In genomic region chr10:114526112-114526496, GRCh38 we compare ENCODE assay signal across 1 cellular context.
TF ChIP-seq lines count a peak whose summit lies in the region.

No MANE protein-coding gene starts in this region.

TF ChIP-seq in HepG2, 621 proteins besides CTCF, POLR2A, EP300 and RAD21 (continued from another document):
- TF ChIP-seq ZNF280D (CRISPR knock-in tag; IDR thresholded peaks at IDR 0.05) (no peak), ATF6 (CRISPR knock-in tag; conservative IDR thresholded peaks at IDR 0.05) (0 out of 2 replicates have a peak, but pooled peaks have one; percentile 40), ATF5 (CRISPR knock-in tag; IDR thresholded peaks at IDR 0.05; ENCODE audit: low read depth) (no peak), ZEB1 (IDR thresholded peaks at IDR 0.05; ENCODE audit: insufficient replicate concordance, low read depth) (peak; percentile 38), TP53 (CRISPR knock-in tag; conservative IDR thresholded peaks at IDR 0.05) (no peak), SNAI1 (CRISPR knock-in tag; IDR thresholded peaks at IDR 0.05; ENCODE audit: borderline replicate concordance) (no peak), KLF13 (CRISPR knock-in tag; IDR thresholded peaks at IDR 0.05) (no peak), TCF7L2 (IDR thresholded peaks at IDR 0.05; ENCODE audit: low read depth, low read length) (no peak), ZNF547 (CRISPR knock-in tag; IDR thresholded peaks at IDR 0.05) (no peak), ZFP1 (CRISPR knock-in tag; IDR thresholded peaks at IDR 0.05) (no peak), ZFP90 (CRISPR knock-in tag; IDR thresholded peaks at IDR 0.05; ENCODE audit: borderline replicate concordance) (no peak), PAF1 (CRISPR knock-in tag; IDR thresholded peaks at IDR 0.05) (no peak)
- TF ChIP-seq, protein P1, sequence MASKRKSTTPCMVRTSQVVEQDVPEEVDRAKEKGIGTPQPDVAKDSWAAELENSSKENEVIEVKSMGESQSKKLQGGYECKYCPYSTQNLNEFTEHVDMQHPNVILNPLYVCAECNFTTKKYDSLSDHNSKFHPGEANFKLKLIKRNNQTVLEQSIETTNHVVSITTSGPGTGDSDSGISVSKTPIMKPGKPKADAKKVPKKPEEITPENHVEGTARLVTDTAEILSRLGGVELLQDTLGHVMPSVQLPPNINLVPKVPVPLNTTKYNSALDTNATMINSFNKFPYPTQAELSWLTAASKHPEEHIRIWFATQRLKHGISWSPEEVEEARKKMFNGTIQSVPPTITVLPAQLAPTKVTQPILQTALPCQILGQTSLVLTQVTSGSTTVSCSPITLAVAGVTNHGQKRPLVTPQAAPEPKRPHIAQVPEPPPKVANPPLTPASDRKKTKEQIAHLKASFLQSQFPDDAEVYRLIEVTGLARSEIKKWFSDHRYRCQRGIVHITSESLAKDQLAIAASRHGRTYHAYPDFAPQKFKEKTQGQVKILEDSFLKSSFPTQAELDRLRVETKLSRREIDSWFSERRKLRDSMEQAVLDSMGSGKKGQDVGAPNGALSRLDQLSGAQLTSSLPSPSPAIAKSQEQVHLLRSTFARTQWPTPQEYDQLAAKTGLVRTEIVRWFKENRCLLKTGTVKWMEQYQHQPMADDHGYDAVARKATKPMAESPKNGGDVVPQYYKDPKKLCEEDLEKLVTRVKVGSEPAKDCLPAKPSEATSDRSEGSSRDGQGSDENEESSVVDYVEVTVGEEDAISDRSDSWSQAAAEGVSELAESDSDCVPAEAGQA (IDR thresholded peaks at IDR 0.05; ENCODE audit: low read depth): no peak
- TF ChIP-seq, protein P1 (CRISPR knock-in tag; IDR thresholded peaks at IDR 0.05; ENCODE audit: borderline replicate concordance): no peak
- TF ChIP-seq, protein P2, sequence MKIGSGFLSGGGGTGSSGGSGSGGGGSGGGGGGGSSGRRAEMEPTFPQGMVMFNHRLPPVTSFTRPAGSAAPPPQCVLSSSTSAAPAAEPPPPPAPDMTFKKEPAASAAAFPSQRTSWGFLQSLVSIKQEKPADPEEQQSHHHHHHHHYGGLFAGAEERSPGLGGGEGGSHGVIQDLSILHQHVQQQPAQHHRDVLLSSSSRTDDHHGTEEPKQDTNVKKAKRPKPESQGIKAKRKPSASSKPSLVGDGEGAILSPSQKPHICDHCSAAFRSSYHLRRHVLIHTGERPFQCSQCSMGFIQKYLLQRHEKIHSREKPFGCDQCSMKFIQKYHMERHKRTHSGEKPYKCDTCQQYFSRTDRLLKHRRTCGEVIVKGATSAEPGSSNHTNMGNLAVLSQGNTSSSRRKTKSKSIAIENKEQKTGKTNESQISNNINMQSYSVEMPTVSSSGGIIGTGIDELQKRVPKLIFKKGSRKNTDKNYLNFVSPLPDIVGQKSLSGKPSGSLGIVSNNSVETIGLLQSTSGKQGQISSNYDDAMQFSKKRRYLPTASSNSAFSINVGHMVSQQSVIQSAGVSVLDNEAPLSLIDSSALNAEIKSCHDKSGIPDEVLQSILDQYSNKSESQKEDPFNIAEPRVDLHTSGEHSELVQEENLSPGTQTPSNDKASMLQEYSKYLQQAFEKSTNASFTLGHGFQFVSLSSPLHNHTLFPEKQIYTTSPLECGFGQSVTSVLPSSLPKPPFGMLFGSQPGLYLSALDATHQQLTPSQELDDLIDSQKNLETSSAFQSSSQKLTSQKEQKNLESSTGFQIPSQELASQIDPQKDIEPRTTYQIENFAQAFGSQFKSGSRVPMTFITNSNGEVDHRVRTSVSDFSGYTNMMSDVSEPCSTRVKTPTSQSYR (CRISPR knock-in tag; IDR thresholded peaks at IDR 0.05; ENCODE audit: borderline replicate concordance): no peak
- TF ChIP-seq, protein P3, sequence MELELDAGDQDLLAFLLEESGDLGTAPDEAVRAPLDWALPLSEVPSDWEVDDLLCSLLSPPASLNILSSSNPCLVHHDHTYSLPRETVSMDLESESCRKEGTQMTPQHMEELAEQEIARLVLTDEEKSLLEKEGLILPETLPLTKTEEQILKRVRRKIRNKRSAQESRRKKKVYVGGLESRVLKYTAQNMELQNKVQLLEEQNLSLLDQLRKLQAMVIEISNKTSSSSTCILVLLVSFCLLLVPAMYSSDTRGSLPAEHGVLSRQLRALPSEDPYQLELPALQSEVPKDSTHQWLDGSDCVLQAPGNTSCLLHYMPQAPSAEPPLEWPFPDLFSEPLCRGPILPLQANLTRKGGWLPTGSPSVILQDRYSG (CRISPR knock-in tag; IDR thresholded peaks at IDR 0.05): no peak
- TF ChIP-seq, protein P4, sequence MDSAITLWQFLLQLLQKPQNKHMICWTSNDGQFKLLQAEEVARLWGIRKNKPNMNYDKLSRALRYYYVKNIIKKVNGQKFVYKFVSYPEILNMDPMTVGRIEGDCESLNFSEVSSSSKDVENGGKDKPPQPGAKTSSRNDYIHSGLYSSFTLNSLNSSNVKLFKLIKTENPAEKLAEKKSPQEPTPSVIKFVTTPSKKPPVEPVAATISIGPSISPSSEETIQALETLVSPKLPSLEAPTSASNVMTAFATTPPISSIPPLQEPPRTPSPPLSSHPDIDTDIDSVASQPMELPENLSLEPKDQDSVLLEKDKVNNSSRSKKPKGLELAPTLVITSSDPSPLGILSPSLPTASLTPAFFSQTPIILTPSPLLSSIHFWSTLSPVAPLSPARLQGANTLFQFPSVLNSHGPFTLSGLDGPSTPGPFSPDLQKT (CRISPR knock-in tag; IDR thresholded peaks at IDR 0.05; ENCODE audit: borderline replicate concordance): no peak
- TF ChIP-seq, protein P5, sequence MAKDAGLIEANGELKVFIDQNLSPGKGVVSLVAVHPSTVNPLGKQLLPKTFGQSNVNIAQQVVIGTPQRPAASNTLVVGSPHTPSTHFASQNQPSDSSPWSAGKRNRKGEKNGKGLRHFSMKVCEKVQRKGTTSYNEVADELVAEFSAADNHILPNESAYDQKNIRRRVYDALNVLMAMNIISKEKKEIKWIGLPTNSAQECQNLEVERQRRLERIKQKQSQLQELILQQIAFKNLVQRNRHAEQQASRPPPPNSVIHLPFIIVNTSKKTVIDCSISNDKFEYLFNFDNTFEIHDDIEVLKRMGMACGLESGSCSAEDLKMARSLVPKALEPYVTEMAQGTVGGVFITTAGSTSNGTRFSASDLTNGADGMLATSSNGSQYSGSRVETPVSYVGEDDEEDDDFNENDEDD (CRISPR knock-in tag; IDR thresholded peaks at IDR 0.05; ENCODE audit: borderline replicate concordance): no peak
